21 cellular contexts compared by ENCODE assay signal in the genomic region with DNA sequence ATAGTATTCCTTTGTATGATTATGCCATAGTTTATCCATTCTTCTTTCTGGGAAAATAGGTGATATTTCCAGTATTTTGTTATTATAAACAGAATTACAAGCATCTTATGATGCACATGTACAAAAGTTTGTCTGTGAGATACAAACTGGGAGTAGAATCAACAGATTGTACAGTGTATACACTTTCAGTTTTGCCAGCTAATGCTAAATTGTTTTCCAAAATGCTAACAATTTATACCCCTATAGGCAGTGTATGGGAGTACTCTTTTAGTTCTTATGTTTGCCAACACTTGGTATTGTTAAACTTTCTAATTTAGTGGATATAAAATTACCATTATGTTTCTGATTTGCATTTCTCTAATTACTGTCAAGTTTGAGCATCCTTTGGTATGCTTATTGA. TPM values are rescaled to one million over a fixed set of nuclear protein-coding genes. Genes with fewer than 3 reads are reported as not detected.
DNase-seq lines count a peak whose midpoint lies in the region; ATAC-seq, FAIRE-seq and TF ChIP-seq lines count a peak whose summit lies in the region.
"Had no signal": no experiment of that assay in that cellular context is flagged by ENCODE, and none has a peak within 500 bp of the region (broad histone marks: within the 10 kb centered on the region; RNA-seq: fewer than 3 reads in every experiment).

No MANE protein-coding gene starts in this region.

- H3K4me1 ChIP-seq in endodermal cell (ENCODE audit: control insufficient read depth, insufficient read depth, low read length): no peaks in the 10 kb centered on the region
- H3K4me1 ChIP-seq: Caco-2 had no signal

- H3K4me1 Mint-ChIP-seq in endodermal cell (peaks cover 5% of the 10 kb centered on the region), type B pancreatic cell (ENCODE audit: unreplicated experiment) (no peaks in the 10 kb centered on the region)
- H3K4me1 Mint-ChIP-seq in activated CD8-positive, alpha-beta T cell treated with anti-CD3 and anti-CD28 coated beads, Interleukin-2, amount 10 ng/mL, durations not matched to agents 7 days and 5 days (ENCODE audit: low read depth): no peaks in the 10 kb centered on the region
- peaks cover 8% of the 10 kb centered on the region for H3K4me1 Mint-ChIP-seq in activated naive CD4-positive, alpha-beta T cell treated with anti-CD3 and anti-CD28 coated beads for 36 hours (ENCODE audit: low read depth)

- TF ChIP-seq CTCF in endodermal cell (conservative IDR thresholded peaks at IDR 0.05) (peak; percentile 55), type B pancreatic cell (conservative IDR thresholded peaks at IDR 0.05) (peak; percentile 52)

- no peaks in the 10 kb centered on the region for H3K27me3 ChIP-seq in endodermal cell (ENCODE audit: control insufficient read depth, insufficient read depth, low read length, poor library complexity, severe bottlenecking)
- H3K27me3 ChIP-seq: BLaER1 had no signal

- CTCF ChIA-PET in activated CD8-positive, alpha-beta T cell treated with anti-CD3 and anti-CD28 coated beads, Interleukin-2, amount 10 ng/mL, durations not matched to agents 7 days and 5 days (lab: Charles Lee): no interaction called here
- CTCF ChIA-PET in activated naive CD4-positive, alpha-beta T cell treated with anti-CD3 and anti-CD28 coated beads for 36 hours (lab: Charles Lee): no interaction called here

- no peak overlapping the region for H3K27ac ChIP-seq in endodermal cell (ENCODE audit: low read depth, low read length)
- H3K27ac ChIP-seq: BLaER1, C4-2B, GM23248 had no signal

- intact Hi-C loops in activated naive CD4-positive, alpha-beta T cell treated with anti-CD3 and anti-CD28 coated beads for 36 hours (cut with micrococcal nuclease): no loop called here

- no peaks in the 10 kb centered on the region for H3K9me3 ChIP-seq in endodermal cell (ENCODE audit: control insufficient read depth, low read length)
- H3K9me3 ChIP-seq: BLaER1, Caco-2 had no signal

- H3K27me3 Mint-ChIP-seq in endodermal cell (ENCODE audit: insufficient read depth): no peaks in the 10 kb centered on the region
- H3K27me3 Mint-ChIP-seq in type B pancreatic cell: no peaks in the 10 kb centered on the region
- H3K27me3 Mint-ChIP-seq in activated CD8-positive, alpha-beta T cell treated with anti-CD3 and anti-CD28 coated beads, Interleukin-2, amount 10 ng/mL, durations not matched to agents 7 days and 5 days (ENCODE audit: low read depth): no peaks in the 10 kb centered on the region
- no peaks in the 10 kb centered on the region for H3K27me3 Mint-ChIP-seq in activated naive CD4-positive, alpha-beta T cell treated with anti-CD3 and anti-CD28 coated beads for 36 hours (ENCODE audit: low read depth)
- H3K27me3 Mint-ChIP-seq: CD4-positive, CD25-positive, alpha-beta regulatory T cell had no signal

- ATAC-seq in GM18520 (IDR thresholded peaks at IDR 0.05; ENCODE audit: unreplicated experiment): no peak
- ATAC-seq in activated CD8-positive, alpha-beta T cell treated with anti-CD3 and anti-CD28 coated beads, Interleukin-2, amount 10 ng/mL, durations not matched to agents 7 days and 5 days: no peak
- ATAC-seq: CD8-positive, alpha-beta T cell; GM12878 had no signal

- H3K4me3 Mint-ChIP-seq in endodermal cell (no peak overlapping the region), type B pancreatic cell (no peak overlapping the region)
- H3K4me3 Mint-ChIP-seq in activated CD8-positive, alpha-beta T cell treated with anti-CD3 and anti-CD28 coated beads, Interleukin-2, amount 10 ng/mL, durations not matched to agents 7 days and 5 days: no peak overlapping the region
- no peak overlapping the region for H3K4me3 Mint-ChIP-seq in activated naive CD4-positive, alpha-beta T cell treated with anti-CD3 and anti-CD28 coated beads for 36 hours
- H3K4me3 Mint-ChIP-seq: CD4-positive, CD25-positive, alpha-beta regulatory T cell; CD8-positive, alpha-beta T cell had no signal

- peak; percentile 49 for FAIRE-seq in GM19239 (lab: Jason Lieb, UNC)
- FAIRE-seq: GM12878, H1 had no signal

- H3K9ac ChIP-seq in endodermal cell (ENCODE audit: extremely low read depth, low read length, poor library complexity, severe bottlenecking): no peak overlapping the region
- H3K9ac ChIP-seq: BLaER1, GM23248 had no signal

- H3K9me3 Mint-ChIP-seq in endodermal cell: no peaks in the 10 kb centered on the region
- no peaks in the 10 kb centered on the region for H3K9me3 Mint-ChIP-seq in type B pancreatic cell
- no peaks in the 10 kb centered on the region for H3K9me3 Mint-ChIP-seq in activated CD8-positive, alpha-beta T cell treated with anti-CD3 and anti-CD28 coated beads, Interleukin-2, amount 10 ng/mL, durations not matched to agents 7 days and 5 days (ENCODE audit: insufficient read depth)
- H3K9me3 Mint-ChIP-seq in activated naive CD4-positive, alpha-beta T cell treated with anti-CD3 and anti-CD28 coated beads for 36 hours: no peaks in the 10 kb centered on the region
- H3K9me3 Mint-ChIP-seq: CD4-positive, CD25-positive, alpha-beta regulatory T cell; CD8-positive, alpha-beta T cell had no signal

- DNase-seq in GM19239 (ENCODE audit: insufficient read length, low spot score) (no peak), MV-4-11 (lab: John Stamatoyannopoulos, UW) (peak; percentile 6), endodermal cell (no peak), type B pancreatic cell (ENCODE audit: extremely low spot score, unreplicated experiment) (no peak), T-helper 1 cell (no peak)
- no peak for DNase-seq in activated CD8-positive, alpha-beta T cell treated with anti-CD3 and anti-CD28 coated beads, Interleukin-2, amount 10 ng/mL, durations not matched to agents 7 days and 5 days
- no peak for DNase-seq in activated naive CD4-positive, alpha-beta T cell treated with anti-CD3 and anti-CD28 coated beads for 36 hours
- DNase-seq: Caco-2; CD4-positive, CD25-positive, alpha-beta regulatory T cell; CD8-positive, alpha-beta T cell; DMS153; DND-41; GDM1; GM23248; H7; HCEC 1CT had no signal

- POLR2A ChIA-PET in activated CD8-positive, alpha-beta T cell treated with anti-CD3 and anti-CD28 coated beads, Interleukin-2, amount 10 ng/mL, durations not matched to agents 7 days and 5 days (lab: Charles Lee): no interaction called here

- H3K36me3 Mint-ChIP-seq in endodermal cell (ENCODE audit: low read depth) (peaks cover 7% of the 10 kb centered on the region), type B pancreatic cell (peaks cover 7% of the 10 kb centered on the region)
- H3K36me3 Mint-ChIP-seq in activated CD8-positive, alpha-beta T cell treated with anti-CD3 and anti-CD28 coated beads, Interleukin-2, amount 10 ng/mL, durations not matched to agents 7 days and 5 days (ENCODE audit: low read depth): peaks cover 19% of the 10 kb centered on the region
- H3K36me3 Mint-ChIP-seq in activated naive CD4-positive, alpha-beta T cell treated with anti-CD3 and anti-CD28 coated beads for 36 hours (ENCODE audit: low read depth): peaks cover 13% of the 10 kb centered on the region

- peaks cover 58% of the 10 kb centered on the region for H3K36me3 ChIP-seq in endodermal cell (ENCODE audit: control insufficient read depth, insufficient read depth, low read length)

- no peak overlapping the region for H3K27ac Mint-ChIP-seq in endodermal cell
- H3K27ac Mint-ChIP-seq in type B pancreatic cell: no peak overlapping the region
- no peak overlapping the region for H3K27ac Mint-ChIP-seq in activated CD8-positive, alpha-beta T cell treated with anti-CD3 and anti-CD28 coated beads, Interleukin-2, amount 10 ng/mL, durations not matched to agents 7 days and 5 days
- no peak overlapping the region for H3K27ac Mint-ChIP-seq in activated naive CD4-positive, alpha-beta T cell treated with anti-CD3 and anti-CD28 coated beads for 36 hours
- H3K27ac Mint-ChIP-seq: CD8-positive, alpha-beta T cell had no signal

- no peak overlapping the region for H3K4me3 ChIP-seq in endodermal cell (ENCODE audit: low read length)
- H3K4me3 ChIP-seq: BLaER1, GM12878, GM23248 had no signal

RNA-seq across cellular contexts. Expression of gene TNFRSF11A, which starts 31.0 kb away (rescaled TPM):
- total RNA-seq in endodermal cell: 10 to 100 TPM; 13.7 to 35.6 TPM
- 1.5 TPM for polyA plus RNA-seq in endodermal cell (2013, experiment 1 of 2)
- 1.7 TPM for polyA plus RNA-seq in endodermal cell (2013, experiment 2 of 2)
- total RNA-seq in type B pancreatic cell (ENCODE audit: low replicate concordance): 3.5 and 8.9 TPM in 2 replicates
- 1 to 10 TPM; 4.0 to 4.3 TPM for total RNA-seq in activated CD8-positive, alpha-beta T cell treated with anti-CD3 and anti-CD28 coated beads, Interleukin-2, amount 10 ng/mL, durations not matched to agents 7 days and 5 days
- total RNA-seq in activated naive CD4-positive, alpha-beta T cell treated with anti-CD3 and anti-CD28 coated beads for 36 hours: 1 to 10 TPM; 3.1 to 3.5 TPM
